8 cellular contexts compared by ENCODE assay signal in genomic region chr1:39409055-39409816, GRCh38.
DNase-seq lines count a peak whose midpoint lies in the region; ATAC-seq and TF ChIP-seq lines count a peak whose summit lies in the region.

No MANE protein-coding gene starts in this region.

- no TSS peak for BruUV-seq in A673 (replicated peaks; lab: Mats Ljungman, UMichigan)

- CTCF ChIA-PET in A673 (lab: Charles Lee), result interaction anchor here (0.6 to 2.4 kb wide), 2 partner anchors 311 to 547 kb away, joined by 4 to 26 read pairs; no protein-coding TSS in a partner anchor

- POLR2A ChIA-PET in A673 (lab: Charles Lee; ENCODE audit: low non-redundant PET), result no interaction called here

- no peak for TF ChIP-seq CTCF in A673 (conservative IDR thresholded peaks at IDR 0.05; ENCODE audit: low read depth, low read length)
- TF ChIP-seq CTCF in mesothelial cell of epicardium (IDR thresholded peaks at IDR 0.05; ENCODE audit: unreplicated experiment), result no peak
- no peak for TF ChIP-seq CTCF in type B pancreatic cell (conservative IDR thresholded peaks at IDR 0.05)

- peak; percentile 74 for DNase-seq in A673 (ENCODE audit: low spot score)
- peak; percentile 59 for DNase-seq in GM03348 (ENCODE audit: low spot score)
- DNase-seq in HK-2 (ENCODE audit: unreplicated experiment), result peak; percentile 49
- DNase-seq in SW480 (ENCODE audit: low spot score), result peak; percentile 50
- DNase-seq in epidermal melanocyte (ENCODE audit: insufficient read length, low spot score), result peak; percentile 77
- peak; percentile 30 to 55 for DNase-seq in mesothelial cell of epicardium (ENCODE audit: low spot score in 2 of 2, unreplicated experiment in 2 of 2)
- DNase-seq in type B pancreatic cell (ENCODE audit: extremely low spot score, unreplicated experiment), result peak; percentile 73

- peak overlapping the region; percentile 93 for H3K4me3 ChIP-seq in A673 (ENCODE audit: low read depth, low read length, poor library complexity, severe bottlenecking)

- ATAC-seq in GM21526 (IDR thresholded peaks at IDR 0.05; ENCODE audit: low FRiP score, unreplicated experiment), result no peak

- intact Hi-C loops in A673 (cut with micrococcal nuclease; ENCODE audit: unreplicated experiment), result loop anchor here (5.0 kb wide), 1 partner anchor 217 kb away; no protein-coding TSS in a partner anchor

- peaks cover 4% of the 10 kb centered on the region for H3K36me3 ChIP-seq in A673 (ENCODE audit: insufficient read depth, low read length, poor library complexity, severe bottlenecking)

- H3K27me3 Mint-ChIP-seq in mesothelial cell of epicardium (ENCODE audit: low read depth) (no peaks in the 10 kb centered on the region), type B pancreatic cell (no peaks in the 10 kb centered on the region)

- H3K36me3 Mint-ChIP-seq in mesothelial cell of epicardium (peaks cover 9% of the 10 kb centered on the region), type B pancreatic cell (peaks cover 18% of the 10 kb centered on the region)

- peak overlapping the region; percentile 85 for H3K27ac ChIP-seq in A673 (ENCODE audit: low read depth, low read length, poor library complexity, severe bottlenecking)

- no peaks in the 10 kb centered on the region for H3K9me3 ChIP-seq in A673 (ENCODE audit: low read depth, low read length, poor library complexity, severe bottlenecking)

- H3K4me3 Mint-ChIP-seq in mesothelial cell of epicardium (peak overlapping the region; percentile 89), type B pancreatic cell (peak overlapping the region; percentile 94)

- H3K4me1 ChIP-seq in A673 (ENCODE audit: insufficient read depth, low read length, poor library complexity, severe bottlenecking), result peaks cover 60% of the 10 kb centered on the region

- no peaks in the 10 kb centered on the region for H3K27me3 ChIP-seq in A673 (replicated peaks; ENCODE audit: insufficient read depth, low read depth, low read length, poor library complexity)

- H3K9me3 Mint-ChIP-seq in mesothelial cell of epicardium (no peaks in the 10 kb centered on the region), type B pancreatic cell (no peaks in the 10 kb centered on the region)

- H3K4me1 Mint-ChIP-seq in mesothelial cell of epicardium (peaks cover 77% of the 10 kb centered on the region), type B pancreatic cell (ENCODE audit: unreplicated experiment) (peaks cover 64% of the 10 kb centered on the region)

- H3K27ac Mint-ChIP-seq in mesothelial cell of epicardium (peak overlapping the region; percentile 92), type B pancreatic cell (peak overlapping the region; percentile 89)
